ENCODE assay signal across 35 cellular contexts in the genomic region with DNA sequence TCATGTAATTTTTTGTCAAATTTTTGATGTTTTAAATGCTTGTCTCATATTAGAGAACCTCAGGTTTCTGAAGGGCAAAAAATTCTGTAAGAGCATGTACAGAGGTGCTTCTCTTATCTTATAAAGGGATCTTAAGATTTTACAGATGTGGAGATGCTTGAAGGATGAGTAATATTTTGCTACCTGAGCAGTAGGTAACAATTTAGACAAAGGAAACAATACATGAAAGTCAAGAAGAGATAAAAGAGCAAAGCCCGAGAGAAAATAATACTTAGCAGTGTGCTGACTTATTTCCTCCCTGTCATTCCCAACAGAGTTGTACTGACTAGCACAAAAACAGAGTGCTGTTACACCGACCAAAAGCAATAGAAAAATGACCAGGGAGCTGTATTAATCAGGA.
"Had no signal": no experiment of that assay in that cellular context is flagged by ENCODE, and none has a peak within 500 bp of the region (broad histone marks: within the 10 kb centered on the region; RNA-seq: fewer than 3 reads in every experiment).

No MANE protein-coding gene starts in this region.

- H3K27me3 ChIP-seq: MG63 had no signal

- H3K27ac ChIP-seq: KMS-11 had no signal

- H3K4me3 ChIP-seq: MG63 had no signal

- H3K36me3 ChIP-seq: MG63 had no signal

- H3K9ac ChIP-seq: KMS-11 had no signal

- H3K9me3 ChIP-seq: MG63 had no signal

- DNase-seq: Karpas-422, Kasumi-1, KG1, MG63, MM.1S, MV-4-11, NCI-H1048, NCI-H1092, NCI-H1092 treated with DMSO at 0.1 percent for 48 hours, NCI-H1105, NCI-H1105 treated with DMSO at 0.1 percent for 48 hours, NCI-H1417, NCI-H1417 treated with DMSO at 0.1 percent for 48 hours, NCI-H1436, NCI-H1436 treated with DMSO at 0.1 percent for 48 hours, NCI-H146, NCI-H1694, NCI-H1694 treated with DMSO at 0.1 percent for 48 hours, NCI-H187, NCI-H187 treated with DMSO at 0.1 percent for 48 hours, NCI-H1930, NCI-H2029, NCI-H2029 treated with DMSO at 0.1 percent for 48 hours, NCI-H2081, NCI-H2081 treated with DMSO at 0.1 percent for 48 hours, NCI-H2107, NCI-H2171, NCI-H2171 treated with DMSO at 0.1 percent for 48 hours, NCI-H2227 treated with DMSO at 0.1 percent for 48 hours, NCI-H226, NCI-H345, NCI-H446, NCI-H446 treated with DMSO at 0.1 percent for 48 hours, NCI-H510A had no signal
